16 cellular contexts compared by ENCODE assay signal in genomic region chr20:8646716-8647115, GRCh38.
DNase-seq lines count a peak whose midpoint lies in the region; ATAC-seq, FAIRE-seq and TF ChIP-seq lines count a peak whose summit lies in the region.
"Had no signal": no experiment of that assay in that cellular context is flagged by ENCODE, and none has a peak within 500 bp of the region (broad histone marks: within the 10 kb centered on the region; RNA-seq: fewer than 3 reads in every experiment).

No MANE protein-coding gene starts in this region.

- no peak overlapping the region for H2AFZ ChIP-seq in endothelial cell of umbilical vein (ENCODE audit: low read depth, low read length)

- peak overlapping the region; percentile 32 for H3K9ac ChIP-seq in endothelial cell of umbilical vein (replicated peaks; ENCODE audit: extremely low read depth, insufficient read depth, low read length)

- no TSS peak for BruUV-seq in endothelial cell of umbilical vein (replicated peaks; lab: Mats Ljungman, UMichigan)

- H3K9me3 ChIP-seq in endothelial cell of umbilical vein (replicated peaks; ENCODE audit: control insufficient read depth, insufficient read depth, low read length): no peaks in the 10 kb centered on the region

- H3K27ac Mint-ChIP-seq in nephron: peak overlapping the region; percentile 20 to 86 (median 81)
- H3K27ac Mint-ChIP-seq: B cell; effector memory CD8-positive, alpha-beta T cell; memory B cell; progenitor cell of endocrine pancreas had no signal

- H3K4me3 ChIP-seq in endothelial cell of umbilical vein (replicated peaks in 1 of 3; ENCODE audit: insufficient read depth in 1 of 3, low read depth in 1 of 3, low read length in 3 of 3): no peak overlapping the region

- TF ChIP-seq CTCF in endothelial cell of umbilical vein (IDR thresholded peaks at IDR 0.05; ENCODE audit: extremely low read depth in 1 of 2, insufficient read depth in 1 of 2, low read depth in 1 of 2, low read length in 2 of 2) (no peak), nephron (IDR thresholded peaks at IDR 0.05; ENCODE audit: unreplicated experiment in 3 of 3) (no peak)

- H4K20me1 ChIP-seq in endothelial cell of umbilical vein (replicated peaks; ENCODE audit: control insufficient read depth, extremely low read depth, insufficient read depth, low read length): no peaks in the 10 kb centered on the region

- H3K4me3 Mint-ChIP-seq in nephron: no peak overlapping the region
- H3K4me3 Mint-ChIP-seq: B cell; effector memory CD8-positive, alpha-beta T cell; memory B cell had no signal

- POLR2A ChIA-PET in endothelial cell of umbilical vein (lab: Charles Lee): no interaction called here

- no peak for TF ChIP-seq POLR2A in endothelial cell of umbilical vein (IDR thresholded peaks at IDR 0.05; ENCODE audit: low read depth, low read length)

- H3K27me3 Mint-ChIP-seq in nephron (ENCODE audit: low read depth): no peaks in the 10 kb centered on the region
- H3K27me3 Mint-ChIP-seq: B cell; effector memory CD8-positive, alpha-beta T cell; progenitor cell of endocrine pancreas had no signal

- H3K79me2 ChIP-seq in endothelial cell of umbilical vein (ENCODE audit: control insufficient read depth, insufficient read depth, low read length): no peaks in the 10 kb centered on the region

- DNase-seq in AG08395 (ENCODE audit: low spot score) (peak; percentile 56), M059J (ENCODE audit: low read depth) (peak; percentile 50), endothelial cell of umbilical vein (ENCODE audit: low read depth, low spot score) (no peak), islet precursor cell (no peak), NCI-H2107 treated with DMSO at 0.1 percent for 48 hours (lab: John Stamatoyannopoulos, UW; ENCODE audit: unreplicated experiment) (no peak)
- DNase-seq: activated CD4-positive, alpha-beta T cell treated with anti-CD3 and anti-CD28 coated beads, Interleukin-2, amount 50 U/mL, for 1 hour; amygdala; DMS79 treated with DMSO at 0.1 percent for 48 hours; effector memory CD8-positive, alpha-beta T cell; stimulated activated CD4-positive, alpha-beta T cell treated with anti-CD3 and anti-CD28 coated beads, Interleukin-1b, Interleukin-23, amount 100 ng/mL, for 48 hours had no signal

- H3K27me3 ChIP-seq in endothelial cell of umbilical vein (ENCODE audit: control insufficient read depth in 2 of 2, insufficient read depth in 2 of 2, low read length in 2 of 2): no peaks in the 10 kb centered on the region

- H3K36me3 Mint-ChIP-seq in nephron (ENCODE audit: low read depth): peaks cover 54% of the 10 kb centered on the region
- H3K36me3 Mint-ChIP-seq: memory B cell had no signal

- H3K4me1 Mint-ChIP-seq in nephron: peaks cover 31% of the 10 kb centered on the region
- H3K4me1 Mint-ChIP-seq: B cell, memory B cell had no signal

- H3K27ac ChIP-seq in endothelial cell of umbilical vein (ENCODE audit: insufficient read depth, low read depth, low read length): peak overlapping the region; percentile 54

- peaks cover 27% of the 10 kb centered on the region for H3K4me1 ChIP-seq in endothelial cell of umbilical vein (ENCODE audit: control insufficient read depth, extremely low read depth, insufficient read depth, low read length)

- dilution Hi-C loops in endothelial cell of umbilical vein (cut with MboI; ENCODE audit: extremely low pct_ligation_motif_present, low sequenced_read_pairs): no loop called here

- CTCF ChIA-PET in endothelial cell of umbilical vein (lab: Charles Lee): interaction anchor here (1.2 kb wide), 1 partner anchor 710 kb away, joined by 3 read pairs; no protein-coding TSS in a partner anchor

- H3K4me2 ChIP-seq in endothelial cell of umbilical vein (ENCODE audit: insufficient read depth, low read length): peak overlapping the region; percentile 37

- intact Hi-C loops in endothelial cell of umbilical vein (cut with micrococcal nuclease): loop anchor here (1.0 to 5.0 kb wide), 2 partner anchors 10 to 99 kb away; no protein-coding TSS in a partner anchor

- H3K36me3 ChIP-seq in endothelial cell of umbilical vein (ENCODE audit: control insufficient read depth in 2 of 2, extremely low read depth in 1 of 2, insufficient read depth in 2 of 2, low read length in 2 of 2): no peaks in the 10 kb centered on the region

- H3K9me3 Mint-ChIP-seq in nephron: peaks cover 3% of the 10 kb centered on the region
- H3K9me3 Mint-ChIP-seq: effector memory CD8-positive, alpha-beta T cell had no signal

- ATAC-seq in HG03108 (IDR thresholded peaks at IDR 0.05; ENCODE audit: unreplicated experiment) (no peak), GM19328 (IDR thresholded peaks at IDR 0.05; ENCODE audit: unreplicated experiment) (no peak)
- ATAC-seq: effector memory CD8-positive, alpha-beta T cell had no signal

- FAIRE-seq in endothelial cell of umbilical vein (lab: Jason Lieb, UNC): peak; percentile 40

- no peaks in the 10 kb centered on the region for H3K9me1 ChIP-seq in endothelial cell of umbilical vein (replicated peaks; ENCODE audit: control insufficient read depth, extremely low read depth, insufficient read depth, low read length)

TF ChIP-seq in endothelial cell of umbilical vein, 7 proteins besides CTCF, POLR2A, EP300 and RAD21:
- TF ChIP-seq GATA2 (IDR thresholded peaks at IDR 0.05; ENCODE audit: insufficient read depth, insufficient read length, low read depth, low read length) (no peak), POLR2AphosphoS5 (IDR thresholded peaks at IDR 0.05; ENCODE audit: insufficient read depth, low read depth, low read length) (no peak), FOS (IDR thresholded peaks at IDR 0.05; ENCODE audit: borderline replicate concordance, insufficient read depth, low read length) (no peak), MYC (IDR thresholded peaks at IDR 0.05; ENCODE audit: low read depth, low read length) (no peak), JUN (IDR thresholded peaks at IDR 0.05; ENCODE audit: borderline replicate concordance, insufficient read depth, insufficient read length, low read depth) (no peak), MAX (IDR thresholded peaks at IDR 0.05; ENCODE audit: insufficient read depth, insufficient read length) (no peak), EZH2 (IDR thresholded peaks at IDR 0.05; ENCODE audit: borderline replicate concordance, low read depth, low read length, severe bottlenecking) (no peak)

Comparison
In these comparisons a context has a peak if more than half of its experiments do, and no peak if none do; other contexts are left out.
1. DNase-seq: peak in AG08395 (single experiment) and M059J (single experiment); none in endothelial cell of umbilical vein (single experiment), islet precursor cell (single experiment) and NCI-H2107 treated with DMSO at 0.1 percent for 48 hours (single experiment).